1 cellular context compared by ENCODE assay signal in the genomic region with DNA sequence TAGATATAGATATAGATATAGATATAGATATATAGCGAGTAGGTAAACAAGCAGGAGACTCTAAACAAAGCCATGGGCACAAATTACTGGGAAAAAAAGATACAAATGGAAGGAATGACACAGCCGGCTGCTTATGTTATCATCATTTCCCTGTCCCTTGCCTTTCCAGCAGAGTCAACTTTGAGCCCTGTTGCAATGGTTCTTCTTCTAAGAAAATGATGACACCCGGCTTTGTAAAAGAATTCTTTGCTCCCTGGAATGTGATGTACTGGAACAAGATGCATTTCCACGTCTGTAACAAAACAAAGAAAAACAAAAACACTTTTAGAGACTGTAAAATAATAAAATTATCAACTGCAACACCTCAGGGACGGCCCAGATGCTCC.
TF ChIP-seq lines count a peak whose summit lies in the region.

No MANE protein-coding gene starts in this region.

TF ChIP-seq in HepG2, 621 proteins besides CTCF, POLR2A, EP300 and RAD21 (continued from another document):
- TF ChIP-seq, protein P1, sequence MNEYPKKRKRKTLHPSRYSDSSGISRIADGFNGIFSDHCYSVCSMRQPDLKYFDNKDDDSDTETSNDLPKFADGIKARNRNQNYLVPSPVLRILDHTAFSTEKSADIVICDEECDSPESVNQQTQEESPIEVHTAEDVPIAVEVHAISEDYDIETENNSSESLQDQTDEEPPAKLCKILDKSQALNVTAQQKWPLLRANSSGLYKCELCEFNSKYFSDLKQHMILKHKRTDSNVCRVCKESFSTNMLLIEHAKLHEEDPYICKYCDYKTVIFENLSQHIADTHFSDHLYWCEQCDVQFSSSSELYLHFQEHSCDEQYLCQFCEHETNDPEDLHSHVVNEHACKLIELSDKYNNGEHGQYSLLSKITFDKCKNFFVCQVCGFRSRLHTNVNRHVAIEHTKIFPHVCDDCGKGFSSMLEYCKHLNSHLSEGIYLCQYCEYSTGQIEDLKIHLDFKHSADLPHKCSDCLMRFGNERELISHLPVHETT (CRISPR knock-in tag; conservative IDR thresholded peaks at IDR 0.05) = no peak
- TF ChIP-seq PLRG1 (conservative IDR thresholded peaks at IDR 0.05) = no peak
- TF ChIP-seq ZNF20 (CRISPR knock-in tag; IDR thresholded peaks at IDR 0.05) = no peak
- no peak for TF ChIP-seq ZSCAN20 (CRISPR knock-in tag; IDR thresholded peaks at IDR 0.05; ENCODE audit: borderline replicate concordance)
- TF ChIP-seq, protein P2, sequence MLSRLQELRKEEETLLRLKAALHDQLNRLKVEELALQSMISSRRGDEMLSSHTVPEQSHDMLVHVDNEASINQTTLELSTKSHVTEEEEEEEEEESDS (CRISPR knock-in tag; IDR thresholded peaks at IDR 0.05; ENCODE audit: borderline replicate concordance) = no peak
- TF ChIP-seq, protein P3, sequence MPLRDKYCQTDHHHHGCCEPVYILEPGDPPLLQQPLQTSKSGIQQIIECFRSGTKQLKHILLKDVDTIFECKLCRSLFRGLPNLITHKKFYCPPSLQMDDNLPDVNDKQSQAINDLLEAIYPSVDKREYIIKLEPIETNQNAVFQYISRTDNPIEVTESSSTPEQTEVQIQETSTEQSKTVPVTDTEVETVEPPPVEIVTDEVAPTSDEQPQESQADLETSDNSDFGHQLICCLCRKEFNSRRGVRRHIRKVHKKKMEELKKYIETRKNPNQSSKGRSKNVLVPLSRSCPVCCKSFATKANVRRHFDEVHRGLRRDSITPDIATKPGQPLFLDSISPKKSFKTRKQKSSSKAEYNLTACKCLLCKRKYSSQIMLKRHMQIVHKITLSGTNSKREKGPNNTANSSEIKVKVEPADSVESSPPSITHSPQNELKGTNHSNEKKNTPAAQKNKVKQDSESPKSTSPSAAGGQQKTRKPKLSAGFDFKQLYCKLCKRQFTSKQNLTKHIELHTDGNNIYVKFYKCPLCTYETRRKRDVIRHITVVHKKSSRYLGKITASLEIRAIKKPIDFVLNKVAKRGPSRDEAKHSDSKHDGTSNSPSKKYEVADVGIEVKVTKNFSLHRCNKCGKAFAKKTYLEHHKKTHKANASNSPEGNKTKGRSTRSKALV (CRISPR knock-in tag; IDR thresholded peaks at IDR 0.05) = no peak
- no peak for TF ChIP-seq RFX5 (IDR thresholded peaks at IDR 0.05; ENCODE audit: low read depth, low read length)
- no peak for TF ChIP-seq ZNF558 (CRISPR knock-in tag; IDR thresholded peaks at IDR 0.05; ENCODE audit: borderline replicate concordance)
- TF ChIP-seq ZNF678 (CRISPR knock-in tag; IDR thresholded peaks at IDR 0.05) = no peak
